16 cellular contexts compared by ENCODE assay signal in genomic region chr18:6401687-6402086, GRCh38. TPM values are rescaled to one million over a fixed set of nuclear protein-coding genes. Genes with fewer than 3 reads are reported as not detected.
DNase-seq lines count a peak whose midpoint lies in the region; ATAC-seq and TF ChIP-seq lines count a peak whose summit lies in the region.
"Had no signal": no experiment of that assay in that cellular context is flagged by ENCODE, and none has a peak within 500 bp of the region (broad histone marks: within the 10 kb centered on the region; RNA-seq: fewer than 3 reads in every experiment).

No MANE protein-coding gene starts in this region.

- H3K27me3 Mint-ChIP-seq in naive thymus-derived CD8-positive, alpha-beta T cell, result no peaks in the 10 kb centered on the region
- H3K27me3 Mint-ChIP-seq: activated naive CD8-positive, alpha-beta T cell; IgD-negative memory B cell had no signal

- no TSS peak for BruUV-seq in Panc1 (replicated peaks; lab: Mats Ljungman, UMichigan)

- CTCF ChIA-PET in Panc1 (lab: Charles Lee), result no interaction called here

- no peaks in the 10 kb centered on the region for H3K9me3 ChIP-seq in Panc1 (ENCODE audit: control insufficient read depth, insufficient read depth, low read depth, low read length)
- H3K9me3 ChIP-seq: thoracic aorta had no signal

- H3K4me3 ChIP-seq in GM12875 (ENCODE audit: low read depth, low read length) (no peak overlapping the region), Panc1 (ENCODE audit: low read depth in 2 of 2, low read length in 2 of 2) (no peak overlapping the region)
- H3K4me3 ChIP-seq: skin epidermis, thoracic aorta had no signal

- H3K27ac ChIP-seq in Panc1 (ENCODE audit: low read length), result no peak overlapping the region
- H3K27ac ChIP-seq: skin epidermis, thoracic aorta had no signal

- TF ChIP-seq CTCF in GM12875 (IDR thresholded peaks at IDR 0.05; ENCODE audit: borderline replicate concordance, insufficient read depth, low read depth, low read length) (0 out of 2 replicates have a peak, but pooled peaks have one; percentile 14), Panc1 (IDR thresholded peaks at IDR 0.05) (peak; percentile 39)

- no peak overlapping the region for H3K4me3 Mint-ChIP-seq in naive thymus-derived CD8-positive, alpha-beta T cell
- H3K4me3 Mint-ChIP-seq: activated naive CD8-positive, alpha-beta T cell; CD8-positive, alpha-beta T cell; HFFc6; IgD-negative memory B cell had no signal

- no peak for ATAC-seq in Panc1
- no peak for ATAC-seq in left colon
- no peak for ATAC-seq in HG03159 (IDR thresholded peaks at IDR 0.05; ENCODE audit: unreplicated experiment)
- ATAC-seq in naive thymus-derived CD8-positive, alpha-beta T cell, result no peak
- ATAC-seq: CD8-positive, alpha-beta T cell had no signal

- H3K36me3 Mint-ChIP-seq in naive thymus-derived CD8-positive, alpha-beta T cell, result no peaks in the 10 kb centered on the region
- H3K36me3 Mint-ChIP-seq: activated naive CD8-positive, alpha-beta T cell; CD8-positive, alpha-beta T cell; IgD-negative memory B cell had no signal

- no peaks in the 10 kb centered on the region for H3K36me3 ChIP-seq in Panc1 (ENCODE audit: control insufficient read depth, insufficient read depth, low read length)
- H3K36me3 ChIP-seq: thoracic aorta had no signal

- H3K27ac Mint-ChIP-seq in naive thymus-derived CD8-positive, alpha-beta T cell, result no peak overlapping the region
- H3K27ac Mint-ChIP-seq: activated naive CD8-positive, alpha-beta T cell; CD8-positive, alpha-beta T cell; HFFc6; IgD-negative memory B cell had no signal

- intact Hi-C loops in Panc1 (cut with micrococcal nuclease; ENCODE audit: unreplicated experiment) (no loop called here), left colon (cut with DNase I, micrococcal nuclease) (no loop called here)

- peaks cover 0 to 8% (median 0%) of the 10 kb centered on the region in 4 donors for H3K4me1 Mint-ChIP-seq in naive thymus-derived CD8-positive, alpha-beta T cell

- POLR2A ChIA-PET in Panc1 (lab: Charles Lee), result no interaction called here
- POLR2A ChIA-PET in naive thymus-derived CD8-positive, alpha-beta T cell (lab: Charles Lee), result no interaction called here

- DNase-seq in COLO668 (lab: John Stamatoyannopoulos, UW; ENCODE audit: unreplicated experiment), result peak; percentile 34
- DNase-seq in Panc1 (ENCODE audit: low read depth, low spot score), result no peak
- peak; percentile 60 for DNase-seq in iPS-NIHi7 (ENCODE audit: extremely low spot score)
- no peak for DNase-seq in NCI-H526 (lab: John Stamatoyannopoulos, UW)
- DNase-seq in left colon, result no peak
- DNase-seq in naive thymus-derived CD8-positive, alpha-beta T cell, result no peak
- DNase-seq: CD8-positive, alpha-beta T cell; HFFc6; NCI-H2029 had no signal

- no peaks in the 10 kb centered on the region for H3K4me1 ChIP-seq in Panc1 (ENCODE audit: control insufficient read depth, insufficient read depth, low read length)

- in situ Hi-C loops in Panc1 (cut with HindIII; ENCODE audit: low pct_unique_long_range_greater_than_20kb, low sequenced_read_pairs), result no loop called here

- no peaks in the 10 kb centered on the region for H3K9me3 Mint-ChIP-seq in naive thymus-derived CD8-positive, alpha-beta T cell
- H3K9me3 Mint-ChIP-seq: CD8-positive, alpha-beta T cell had no signal

- H3K27me3 ChIP-seq in Panc1 (ENCODE audit: control insufficient read depth, insufficient read depth, low read length), result no peaks in the 10 kb centered on the region

RNA-seq across cellular contexts. Expression of gene L3MBTL4, which starts 13.0 kb away (rescaled TPM):
- total RNA-seq in Panc1 (2021; ENCODE audit: unreplicated experiment) (0.87 TPM), left colon (1 to 10 TPM; 4.9 to 6.5 TPM)
- polyA plus RNA-seq in Panc1 (2012; ENCODE audit: insufficient read length), result 0.29 TPM
- total RNA-seq in naive thymus-derived CD8-positive, alpha-beta T cell, result under 1 TPM; 0.18 to 0.85 TPM
- under 1 TPM in 1 of 3 donors, not detected in 2; 0.13 TPM for polyA plus RNA-seq in naive thymus-derived CD8-positive, alpha-beta T cell
- total RNA-seq: HFFc6, myocyte had no signal

Comparison
In these comparisons a context has a peak if more than half of its experiments do, and no peak if none do; other contexts are left out.
1. DNase-seq: peak in COLO668 (single experiment) and iPS-NIHi7 (single experiment); none in Panc1 (single experiment), NCI-H526 (0 of 2), left colon (0 of 2) and naive thymus-derived CD8-positive, alpha-beta T cell (0 of 10).